ENCODE assay signal across 1 cellular context in the genomic region with DNA sequence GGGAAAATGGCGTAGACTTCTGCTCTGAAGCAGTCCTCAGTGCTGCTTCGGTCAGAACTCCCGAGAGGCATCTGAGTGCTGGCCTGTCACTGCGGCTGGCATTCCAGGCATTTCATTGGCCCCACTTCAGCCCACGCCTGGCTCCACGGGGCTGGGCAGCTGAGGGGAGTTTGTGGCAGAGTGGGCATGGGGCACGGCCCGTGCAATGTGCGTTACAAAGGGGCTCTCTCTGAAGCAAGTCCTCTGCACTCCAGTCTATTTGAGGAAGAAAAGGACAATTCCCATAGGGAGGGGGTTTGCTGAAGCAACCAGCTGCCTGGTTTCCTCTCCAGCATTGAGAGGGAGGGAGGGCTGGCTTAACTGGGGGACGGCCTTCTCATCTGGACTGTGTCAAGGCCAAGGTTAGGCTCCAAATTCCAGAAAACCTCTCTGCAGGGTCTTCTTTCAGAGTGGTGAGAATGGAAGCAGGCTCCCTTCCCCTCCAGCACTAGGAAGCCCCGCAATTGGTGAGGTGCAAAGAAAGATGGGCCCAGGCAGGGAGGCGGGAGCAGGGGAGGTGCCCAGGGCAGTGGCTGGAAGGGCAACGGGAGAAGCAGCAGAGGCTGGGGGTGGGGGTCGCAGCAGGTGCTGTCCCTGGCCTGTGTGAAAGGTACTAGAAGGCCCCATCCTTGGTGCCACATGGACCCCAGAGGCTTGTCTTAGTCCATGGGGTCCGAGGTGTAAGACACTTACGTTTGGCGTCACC.
TF ChIP-seq lines count a peak whose summit lies in the region.

No MANE protein-coding gene starts in this region.

TF ChIP-seq in IMR-90, 13 proteins besides CTCF, POLR2A, EP300 and RAD21 (continued from another document):
- TF ChIP-seq, protein P1, sequence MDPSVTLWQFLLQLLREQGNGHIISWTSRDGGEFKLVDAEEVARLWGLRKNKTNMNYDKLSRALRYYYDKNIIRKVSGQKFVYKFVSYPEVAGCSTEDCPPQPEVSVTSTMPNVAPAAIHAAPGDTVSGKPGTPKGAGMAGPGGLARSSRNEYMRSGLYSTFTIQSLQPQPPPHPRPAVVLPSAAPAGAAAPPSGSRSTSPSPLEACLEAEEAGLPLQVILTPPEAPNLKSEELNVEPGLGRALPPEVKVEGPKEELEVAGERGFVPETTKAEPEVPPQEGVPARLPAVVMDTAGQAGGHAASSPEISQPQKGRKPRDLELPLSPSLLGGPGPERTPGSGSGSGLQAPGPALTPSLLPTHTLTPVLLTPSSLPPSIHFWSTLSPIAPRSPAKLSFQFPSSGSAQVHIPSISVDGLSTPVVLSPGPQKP (IDR thresholded peaks at IDR 0.05; ENCODE audit: borderline replicate concordance, low read depth, low read length), result no peak
- TF ChIP-seq CHD1 (IDR thresholded peaks at IDR 0.05; ENCODE audit: low read depth, low read length) (no peak), MXI1 (IDR thresholded peaks at IDR 0.05; ENCODE audit: borderline replicate concordance, low read depth, low read length) (no peak), SMC3 (IDR thresholded peaks at IDR 0.05; ENCODE audit: low read depth, low read length) (no peak), NFE2L2 (IDR thresholded peaks at IDR 0.05; ENCODE audit: low read depth, low read length) (no peak)
TF ChIP-seq in IMR-90: peak in this region for 0.
